ENCODE assay signal across 26 cellular contexts in the genomic region with DNA sequence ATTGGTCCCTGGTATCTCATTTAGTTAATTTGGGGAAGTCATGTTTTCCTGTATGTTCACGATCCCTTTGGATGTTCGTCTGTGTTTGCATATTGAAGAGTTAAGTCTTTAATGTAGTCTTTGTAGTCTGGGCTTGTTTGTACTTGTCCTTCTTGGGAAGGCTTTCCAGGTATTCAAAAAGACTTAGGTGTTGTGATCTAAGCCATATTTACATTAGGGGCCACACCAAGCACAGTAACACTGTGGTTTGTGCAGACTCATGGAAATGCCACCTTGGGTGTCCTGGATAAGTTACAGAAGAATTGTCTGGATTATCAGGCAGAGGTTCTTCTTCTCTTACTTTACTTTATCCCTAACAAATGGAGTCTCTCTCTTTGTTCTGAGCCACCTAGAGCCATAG.
A peak's percentile ranks its signal among the peaks of the same experiment; 100 is the strongest.
DNase-seq lines count a peak whose midpoint lies in the region; ATAC-seq and TF ChIP-seq lines count a peak whose summit lies in the region.
"Had no signal": no experiment of that assay in that cellular context is flagged by ENCODE, and none has a peak within 500 bp of the region (broad histone marks: within the 10 kb centered on the region; RNA-seq: fewer than 3 reads in every experiment).

No MANE protein-coding gene starts in this region.

- intact Hi-C loops in MCF 10A (cut with micrococcal nuclease) (no loop called here), breast epithelium (cut with DNase I; ENCODE audit: low total_unique reads) (no loop called here), mucosa of descending colon (cut with DNase I, micrococcal nuclease) (no loop called here)

- peaks cover 5% of the 10 kb centered on the region for H3K9me3 Mint-ChIP-seq in MCF 10A (ENCODE audit: unreplicated experiment)
- H3K9me3 Mint-ChIP-seq in WTC11: peaks cover 23% of the 10 kb centered on the region

- 95% methylated on average over 2 of the region's 2 CpGs for WGBS in mesenchymal stem cell

- no peak for TF ChIP-seq POLR2A in breast epithelium (IDR thresholded peaks at IDR 0.05)

- H3K4me1 Mint-ChIP-seq in MCF 10A (ENCODE audit: insufficient read depth, unreplicated experiment): peaks cover 10% of the 10 kb centered on the region
- H3K4me1 Mint-ChIP-seq in WTC11: peaks cover 4% of the 10 kb centered on the region; the same call in 1 of the 2 replicates
- H3K4me1 Mint-ChIP-seq: CD4-positive, alpha-beta memory T cell had no signal

- H2BK12ac ChIP-seq in mesenchymal stem cell (ENCODE audit: low read length in 2 of 2): no peak overlapping the region

- ATAC-seq in WTC11: no peak
- peak; percentile 33 for ATAC-seq in esophagus mucosa
- no peak for ATAC-seq in HG02588 (IDR thresholded peaks at IDR 0.05; ENCODE audit: unreplicated experiment)
- no peak for ATAC-seq in mucosa of descending colon
- ATAC-seq: GM12878, PC-3, Right ventricle myocardium inferior, SK-N-SH treated with all-trans-retinoic acid at 6 μM for 48 hours had no signal

- H3K14ac ChIP-seq in mesenchymal stem cell (ENCODE audit: low read length in 2 of 2): no peak overlapping the region

- no peaks in the 10 kb centered on the region for H3K79me1 ChIP-seq in mesenchymal stem cell (replicated peaks; ENCODE audit: low read length, poor library complexity, severe bottlenecking)

- H3K18ac ChIP-seq in mesenchymal stem cell (ENCODE audit: low read depth in 1 of 2, low read length in 2 of 2): no peak overlapping the region

- CTCF ChIA-PET in MCF 10A (lab: Yijun Ruan, JAX): no interaction called here
- CTCF ChIA-PET in WTC11 (lab: Charles Lee): no interaction called here

- H3K36me3 Mint-ChIP-seq in MCF 10A (ENCODE audit: insufficient read depth, unreplicated experiment): no peaks in the 10 kb centered on the region
- H3K36me3 Mint-ChIP-seq in WTC11: no peaks in the 10 kb centered on the region
- H3K36me3 Mint-ChIP-seq: CD4-positive, alpha-beta memory T cell had no signal

- no peak overlapping the region for H2AK5ac ChIP-seq in mesenchymal stem cell (ENCODE audit: low read length, severe bottlenecking)

- H3K27me3 Mint-ChIP-seq in MCF 10A (ENCODE audit: insufficient read depth, unreplicated experiment) (no peaks in the 10 kb centered on the region), WTC11 (ENCODE audit: low read depth) (no peaks in the 10 kb centered on the region)
- H3K27me3 Mint-ChIP-seq: CD4-positive, alpha-beta memory T cell had no signal

- H3K36me3 ChIP-seq in breast epithelium: no peaks in the 10 kb centered on the region
- H3K36me3 ChIP-seq in mesenchymal stem cell (ENCODE audit: control insufficient read depth in 1 of 2, insufficient read depth in 2 of 2, low read depth in 1 of 2, low read length in 2 of 2): no peaks in the 10 kb centered on the region
- no peaks in the 10 kb centered on the region for H3K36me3 ChIP-seq in mucosa of descending colon (ENCODE audit: low read depth)
- H3K36me3 ChIP-seq: BLaER1 treated with 17β-estradiol and CSF1 and Interleukin-3, amounts not matched to agents 10 nM and 100 nM; SJCRH30 had no signal

- no peak overlapping the region for H3K4me3 Mint-ChIP-seq in MCF 10A (ENCODE audit: unreplicated experiment)
- H3K4me3 Mint-ChIP-seq in WTC11: no peak overlapping the region
- H3K4me3 Mint-ChIP-seq: CD4-positive, alpha-beta memory T cell had no signal

- POLR2A ChIA-PET in MCF 10A (lab: Yijun Ruan, JAX): interaction anchor here (0.7 to 1.4 kb wide), 2 partner anchors 10 to 109 kb away, joined by 3 to 7 read pairs; no protein-coding TSS in a partner anchor
- POLR2A ChIA-PET in WTC11 (lab: Charles Lee): no interaction called here

- H3K4me1 ChIP-seq in breast epithelium (no peaks in the 10 kb centered on the region), mesenchymal stem cell (ENCODE audit: control insufficient read depth, insufficient read depth, low read depth, low read length) (no peaks in the 10 kb centered on the region), mucosa of descending colon (ENCODE audit: low read depth) (no peaks in the 10 kb centered on the region)
- H3K4me1 ChIP-seq: BLaER1 treated with 17β-estradiol and CSF1 and Interleukin-3, amounts not matched to agents 10 nM and 100 nM; SJCRH30 had no signal

- peak overlapping the region; percentile 20 for H3K27ac Mint-ChIP-seq in MCF 10A (ENCODE audit: low read depth, unreplicated experiment)
- peak overlapping the region; percentile 42; the same call in 1 of the 2 replicates for H3K27ac Mint-ChIP-seq in WTC11
- H3K27ac Mint-ChIP-seq: CD4-positive, alpha-beta memory T cell had no signal

- BruUV-seq in MCF 10A (replicated peaks; lab: Mats Ljungman, UMichigan): no TSS peak

- no peak overlapping the region for H3K4me3 ChIP-seq in breast epithelium
- no peak overlapping the region for H3K4me3 ChIP-seq in mesenchymal stem cell (ENCODE audit: insufficient read depth in 1 of 2, low read depth in 1 of 2, low read length in 2 of 2)
- H3K4me3 ChIP-seq in mucosa of descending colon: no peak overlapping the region
- H3K4me3 ChIP-seq: BLaER1 treated with 17β-estradiol and CSF1 and Interleukin-3, amounts not matched to agents 10 nM and 100 nM; GM12878; SJCRH30 had no signal

- DNase-seq in MCF 10A (ENCODE audit: unreplicated experiment) (peak; percentile 8), breast epithelium (ENCODE audit: low spot score in 2 of 2) (no peak), WTC11 (ENCODE audit: low spot score) (no peak), mesenchymal stem cell (no peak), mucosa of descending colon (no peak)
- DNase-seq: AML-193; CD4-positive, alpha-beta memory T cell; COR-L47; DMS79; EL; GDM1; H7; Karpas-422; MV-4-11; NCI-H2171; NCI-H226; NCI-H524; NCI-H774; PC-3; SJCRH30 had no signal

- H3K27me3 ChIP-seq in breast epithelium: no peaks in the 10 kb centered on the region
- no peaks in the 10 kb centered on the region for H3K27me3 ChIP-seq in mesenchymal stem cell (ENCODE audit: control insufficient read depth in 1 of 2, insufficient read depth in 1 of 2, low read length in 2 of 2)
- H3K27me3 ChIP-seq: BLaER1 treated with 17β-estradiol and CSF1 and Interleukin-3, amounts not matched to agents 10 nM and 100 nM; SJCRH30 had no signal

- H4K91ac ChIP-seq in mesenchymal stem cell (ENCODE audit: low read length): no peak overlapping the region

- no peak overlapping the region for H2BK5ac ChIP-seq in mesenchymal stem cell (ENCODE audit: low read depth, low read length, poor library complexity, severe bottlenecking)

- no peak overlapping the region for H2AFZ ChIP-seq in mesenchymal stem cell (ENCODE audit: low read depth, low read length)

- no peak overlapping the region for H3K9ac ChIP-seq in mesenchymal stem cell (ENCODE audit: low read length)
- H3K9ac ChIP-seq: BLaER1 treated with 17β-estradiol and CSF1 and Interleukin-3, amounts not matched to agents 10 nM and 100 nM had no signal

- no peak overlapping the region for H2BK120ac ChIP-seq in mesenchymal stem cell (ENCODE audit: low read depth, low read length)

- H3K9me3 ChIP-seq in breast epithelium (no peaks in the 10 kb centered on the region), mesenchymal stem cell (ENCODE audit: control insufficient read depth, low read length) (peaks cover 8% of the 10 kb centered on the region), mucosa of descending colon (no peaks in the 10 kb centered on the region)
- H3K9me3 ChIP-seq: SJCRH30 had no signal

- H4K8ac ChIP-seq in mesenchymal stem cell (ENCODE audit: low read length): no peak overlapping the region

- H3K23ac ChIP-seq in mesenchymal stem cell (ENCODE audit: low read length in 2 of 2): no peak overlapping the region

- no peak overlapping the region for H3K4me2 ChIP-seq in mesenchymal stem cell (ENCODE audit: low read length, poor library complexity, severe bottlenecking)
- H3K4me2 ChIP-seq: BLaER1 treated with 17β-estradiol and CSF1 and Interleukin-3, amounts not matched to agents 10 nM and 100 nM had no signal

- no peak overlapping the region for H3K27ac ChIP-seq in breast epithelium
- no peak overlapping the region for H3K27ac ChIP-seq in mesenchymal stem cell (ENCODE audit: low read length, poor library complexity, severe bottlenecking)
- H3K27ac ChIP-seq: BLaER1 treated with 17β-estradiol and CSF1 and Interleukin-3, amounts not matched to agents 10 nM and 100 nM; SJCRH30 had no signal

- no peak overlapping the region for H3K4ac ChIP-seq in mesenchymal stem cell (ENCODE audit: low read depth in 1 of 2, low read length in 2 of 2)

- no peak overlapping the region for H2BK15ac ChIP-seq in mesenchymal stem cell (ENCODE audit: low read depth, poor library complexity, severe bottlenecking)

- TF ChIP-seq CTCF in MCF 10A (IDR thresholded peaks at IDR 0.05; ENCODE audit: unreplicated experiment) (no peak), breast epithelium (IDR thresholded peaks at IDR 0.05) (no peak), WTC11 (IDR thresholded peaks at IDR 0.05) (no peak), mucosa of descending colon (IDR thresholded peaks at IDR 0.05) (no peak)

TF ChIP-seq in WTC11, 78 proteins besides CTCF, POLR2A, EP300 and RAD21 (continues in another document):
- no peak for TF ChIP-seq TP53 (CRISPR knock-in tag; IDR thresholded peaks at IDR 0.05)
- TF ChIP-seq, protein P1, sequence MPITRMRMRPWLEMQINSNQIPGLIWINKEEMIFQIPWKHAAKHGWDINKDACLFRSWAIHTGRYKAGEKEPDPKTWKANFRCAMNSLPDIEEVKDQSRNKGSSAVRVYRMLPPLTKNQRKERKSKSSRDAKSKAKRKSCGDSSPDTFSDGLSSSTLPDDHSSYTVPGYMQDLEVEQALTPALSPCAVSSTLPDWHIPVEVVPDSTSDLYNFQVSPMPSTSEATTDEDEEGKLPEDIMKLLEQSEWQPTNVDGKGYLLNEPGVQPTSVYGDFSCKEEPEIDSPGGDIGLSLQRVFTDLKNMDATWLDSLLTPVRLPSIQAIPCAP (CRISPR knock-in tag; IDR thresholded peaks at IDR 0.05): no peak
- TF ChIP-seq FOXK1 (CRISPR knock-in tag; IDR thresholded peaks at IDR 0.05): no peak
- TF ChIP-seq NFE2L1 (CRISPR knock-in tag; IDR thresholded peaks at IDR 0.05): no peak
- no peak for TF ChIP-seq HMGA2 (CRISPR knock-in tag; IDR thresholded peaks at IDR 0.05)
- no peak for TF ChIP-seq NR1H2 (CRISPR knock-in tag; IDR thresholded peaks at IDR 0.05)
- TF ChIP-seq CREM (CRISPR knock-in tag; IDR thresholded peaks at IDR 0.05): no peak
- TF ChIP-seq, protein P2, sequence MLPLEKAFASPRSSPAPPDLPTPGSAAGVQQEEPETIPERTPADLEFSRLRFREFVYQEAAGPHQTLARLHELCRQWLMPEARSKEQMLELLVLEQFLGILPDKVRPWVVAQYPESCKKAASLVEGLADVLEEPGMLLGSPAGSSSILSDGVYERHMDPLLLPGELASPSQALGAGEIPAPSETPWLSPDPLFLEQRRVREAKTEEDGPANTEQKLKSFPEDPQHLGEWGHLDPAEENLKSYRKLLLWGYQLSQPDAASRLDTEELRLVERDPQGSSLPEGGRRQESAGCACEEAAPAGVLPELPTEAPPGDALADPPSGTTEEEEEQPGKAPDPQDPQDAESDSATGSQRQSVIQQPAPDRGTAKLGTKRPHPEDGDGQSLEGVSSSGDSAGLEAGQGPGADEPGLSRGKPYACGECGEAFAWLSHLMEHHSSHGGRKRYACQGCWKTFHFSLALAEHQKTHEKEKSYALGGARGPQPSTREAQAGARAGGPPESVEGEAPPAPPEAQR (CRISPR knock-in tag; IDR thresholded peaks at IDR 0.05): no peak
- no peak for TF ChIP-seq NR2C2 (CRISPR knock-in tag; IDR thresholded peaks at IDR 0.05)
- TF ChIP-seq PRRX2 (CRISPR knock-in tag; IDR thresholded peaks at IDR 0.05): no peak
